Comparison of ENCODE assay signal across 8 cellular contexts in the genomic region with DNA sequence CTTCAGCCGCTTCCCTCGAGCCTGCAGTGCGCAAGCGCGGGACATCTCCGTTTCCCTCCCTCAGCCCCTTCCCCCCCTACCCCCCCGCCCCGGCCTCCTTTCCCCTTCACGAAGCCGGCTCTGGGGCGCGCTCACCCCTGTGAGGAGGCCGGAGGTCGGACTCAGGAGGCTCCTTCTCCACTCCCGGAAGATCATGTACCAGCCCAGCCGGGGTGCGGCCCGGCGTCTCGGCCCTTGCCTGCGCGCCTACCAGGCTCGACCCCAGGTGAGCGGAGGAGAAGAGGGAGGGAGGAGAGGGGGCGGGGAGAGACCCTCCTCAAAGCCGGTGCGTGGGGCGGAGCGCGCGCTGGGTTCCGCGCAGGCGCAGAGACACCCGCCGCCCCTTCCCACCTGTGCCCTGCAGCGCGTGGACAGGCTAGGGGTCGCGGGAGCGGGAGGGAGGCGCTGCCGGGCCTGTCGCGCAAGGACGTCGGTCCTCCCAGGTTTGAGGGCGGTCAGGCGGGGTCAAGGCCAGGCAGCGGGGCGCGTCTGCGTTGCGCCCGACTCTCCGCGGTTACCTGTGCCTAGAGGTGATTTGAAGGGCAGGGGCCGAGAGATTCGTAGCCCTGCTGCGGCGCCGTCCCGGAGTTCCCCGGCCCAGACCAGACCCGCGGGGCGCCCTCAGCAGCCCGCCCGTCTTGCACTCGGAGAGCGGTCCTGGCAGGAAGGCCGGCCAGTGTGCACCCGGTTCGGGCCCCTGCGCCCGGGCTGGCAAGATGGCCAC. TPM values are rescaled to one million over a fixed set of nuclear protein-coding genes. Genes with fewer than 3 reads are reported as not detected.
DNase-seq lines count a peak whose midpoint lies in the region; ATAC-seq and TF ChIP-seq lines count a peak whose summit lies in the region.

A gene with protein sequence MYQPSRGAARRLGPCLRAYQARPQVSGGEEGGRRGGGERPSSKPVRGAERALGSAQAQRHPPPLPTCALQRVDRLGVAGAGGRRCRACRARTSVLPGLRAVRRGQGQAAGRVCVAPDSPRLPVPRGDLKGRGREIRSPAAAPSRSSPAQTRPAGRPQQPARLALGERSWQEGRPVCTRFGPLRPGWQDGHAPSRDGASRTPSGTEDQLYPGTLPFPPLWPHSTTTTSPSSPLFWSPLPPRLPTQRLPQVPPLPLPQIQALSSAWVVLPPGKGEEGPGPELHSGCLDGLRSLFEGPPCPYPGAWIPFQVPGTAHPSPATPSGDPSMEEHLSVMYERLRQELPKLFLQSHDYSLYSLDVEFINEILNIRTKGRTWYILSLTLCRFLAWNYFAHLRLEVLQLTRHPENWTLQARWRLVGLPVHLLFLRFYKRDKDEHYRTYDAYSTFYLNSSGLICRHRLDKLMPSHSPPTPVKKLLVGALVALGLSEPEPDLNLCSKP (plus strand): TSS at position 95 of the 763 bp plus-strand sequence. CDS start 99 bp downstream, at position 194.

- H3K4me3 Mint-ChIP-seq in central memory CD8-positive, alpha-beta T cell, result peak within 1 kb of the TSS; percentile 84

- no peaks in the 10 kb centered on the region for H3K36me3 ChIP-seq in kidney epithelial cell (ENCODE audit: control insufficient read depth, insufficient read depth, low read length)

- ATAC-seq in GM19025 (IDR thresholded peaks at IDR 0.05; ENCODE audit: low read depth, unreplicated experiment) (peak; percentile 53), HG03280 (IDR thresholded peaks at IDR 0.05; ENCODE audit: unreplicated experiment) (peak; percentile 67)
- peak; percentile 74 to 77 for ATAC-seq in activated CD4-positive, CD25-positive, alpha-beta regulatory T cell treated with anti-CD3 and anti-CD28 coated beads, Interleukin-2, amount 50 U/mL, for 24 hours
- ATAC-seq in central memory CD8-positive, alpha-beta T cell (replicated peaks; ENCODE audit: extremely low read depth, poor library complexity, severe bottlenecking), result peak; percentile 80

- DNase-seq in AG08395 (ENCODE audit: low spot score) (peak; percentile 81), NCI-H446 (lab: John Stamatoyannopoulos, UW) (peak; percentile 83 to 85), kidney epithelial cell (ENCODE audit: low read depth) (peak; percentile 72)
- DNase-seq in central memory CD8-positive, alpha-beta T cell (ENCODE audit: low spot score in 2 of 2), result peak; percentile 80 to 84
- DNase-seq in stimulated activated CD4-positive, alpha-beta T cell treated with anti-CD3 and anti-CD28 coated beads, Interleukin-1b, Interleukin-23, amount 100 ng/mL, for 1 hour (ENCODE audit: low read depth in 2 of 2), result peak; percentile 37 to 84

- H3K9me3 Mint-ChIP-seq in central memory CD8-positive, alpha-beta T cell, result no peaks in the 10 kb centered on the region

- peaks cover 29% of the 10 kb centered on the region for H3K36me3 Mint-ChIP-seq in central memory CD8-positive, alpha-beta T cell (ENCODE audit: insufficient read depth)

- peak within 1 kb of the TSS; percentile 99 for H3K4me3 ChIP-seq in kidney epithelial cell (ENCODE audit: low read depth, low read length)

- peak within 1 kb of the TSS; percentile 82 for H3K27ac Mint-ChIP-seq in central memory CD8-positive, alpha-beta T cell (ENCODE audit: low read depth)

- no peaks in the 10 kb centered on the region for H3K27me3 Mint-ChIP-seq in central memory CD8-positive, alpha-beta T cell

- peaks cover 25% of the 10 kb centered on the region for H3K4me1 Mint-ChIP-seq in central memory CD8-positive, alpha-beta T cell

- no peaks in the 10 kb centered on the region for H3K27me3 ChIP-seq in kidney epithelial cell (ENCODE audit: control insufficient read depth, insufficient read depth, low read length)

- TF ChIP-seq CTCF in kidney epithelial cell (IDR thresholded peaks at IDR 0.05; ENCODE audit: insufficient read depth, low read length, poor library complexity, severe bottlenecking), result no peak

RNA-seq across cellular contexts. Expression of the gene that starts here (rescaled TPM):
- total RNA-seq in kidney epithelial cell, result 7.6 and 12.7 TPM in 2 replicates

Comparison
In these comparisons a context has a peak if more than half of its experiments do, and no peak if none do; other contexts are left out.
1. Peak in every context shown above with its lines: DNase-seq, ATAC-seq and H3K4me3 ChIP-seq.